2 cellular contexts compared by ENCODE assay signal in genomic region chr19:46659151-46660007, GRCh38.
TF ChIP-seq lines count a peak whose summit lies in the region.

No MANE protein-coding gene starts in this region.

TF ChIP-seq in liver, 16 proteins besides CTCF, POLR2A, EP300 and RAD21:
- TF ChIP-seq FOXA2 (IDR thresholded peaks at IDR 0.05) (no peak), HNF4G (IDR thresholded peaks at IDR 0.05) (no peak)
TF ChIP-seq in liver: peak in this region for 0.

TF ChIP-seq in HepG2, 621 proteins besides CTCF, POLR2A, EP300 and RAD21:
- TF ChIP-seq RNF2 (conservative IDR thresholded peaks at IDR 0.05; ENCODE audit: low read depth) (no peak), KLF12 (CRISPR knock-in tag; IDR thresholded peaks at IDR 0.05; ENCODE audit: borderline replicate concordance) (no peak), U2AF1 (optimal IDR thresholded peaks at IDR 0.05; ENCODE audit: low read depth, low read length) (no peak), DBP (CRISPR knock-in tag; IDR thresholded peaks at IDR 0.05; ENCODE audit: not compliant biosample characterization) (no peak), NKX3-1 (CRISPR knock-in tag; IDR thresholded peaks at IDR 0.05) (no peak), ZGPAT (CRISPR knock-in tag; IDR thresholded peaks at IDR 0.05) (no peak), KAT8 (CRISPR knock-in tag; IDR thresholded peaks at IDR 0.05) (no peak), KMT2B (CRISPR knock-in tag; IDR thresholded peaks at IDR 0.05) (no peak), TAF15 (IDR thresholded peaks at IDR 0.05; ENCODE audit: low read depth, low read length, poor library complexity, severe bottlenecking) (no peak), RFX1 (IDR thresholded peaks at IDR 0.05) (no peak), ZBTB33 (CRISPR knock-in tag; IDR thresholded peaks at IDR 0.05) (no peak)
- TF ChIP-seq, protein P1, sequence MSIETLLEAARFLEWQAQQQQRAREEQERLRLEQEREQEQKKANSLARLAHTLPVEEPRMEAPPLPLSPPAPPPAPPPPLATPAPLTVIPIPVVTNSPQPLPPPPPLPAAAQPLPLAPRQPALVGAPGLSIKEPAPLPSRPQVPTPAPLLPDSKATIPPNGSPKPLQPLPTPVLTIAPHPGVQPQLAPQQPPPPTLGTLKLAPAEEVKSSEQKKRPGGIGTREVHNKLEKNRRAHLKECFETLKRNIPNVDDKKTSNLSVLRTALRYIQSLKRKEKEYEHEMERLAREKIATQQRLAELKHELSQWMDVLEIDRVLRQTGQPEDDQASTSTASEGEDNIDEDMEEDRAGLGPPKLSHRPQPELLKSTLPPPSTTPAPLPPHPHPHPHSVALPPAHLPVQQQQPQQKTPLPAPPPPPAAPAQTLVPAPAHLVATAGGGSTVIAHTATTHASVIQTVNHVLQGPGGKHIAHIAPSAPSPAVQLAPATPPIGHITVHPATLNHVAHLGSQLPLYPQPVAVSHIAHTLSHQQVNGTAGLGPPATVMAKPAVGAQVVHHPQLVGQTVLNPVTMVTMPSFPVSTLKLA (IDR thresholded peaks at IDR 0.05): no peak
